8 cellular contexts compared by ENCODE assay signal in genomic region chr11:120953230-120953558, GRCh38.
"Had no signal": no experiment of that assay in that cellular context is flagged by ENCODE, and none has a peak within 500 bp of the region (broad histone marks: within the 10 kb centered on the region; RNA-seq: fewer than 3 reads in every experiment).

No MANE protein-coding gene starts in this region.

- H3K4me3 Mint-ChIP-seq: activated CD4-positive, alpha-beta T cell treated with anti-CD3 and anti-CD28 coated beads, Interleukin-2, amount 10 ng/mL, durations not matched to agents 7 days and 5 days; activated T-helper 1 cell treated with anti-CD3 and anti-CD28 coated beads, Interleukin-12 subunit alpha, Interleukin-12 subunit beta, Interleukin-2, Interleukin-4 antibody, amounts not matched to agents 30 ng/mL and 10 ng/mL and 1 ng/mL, durations not matched to agents 14 hours and 24 hours and 36 hours had no signal

- H3K27ac Mint-ChIP-seq: activated CD4-positive, alpha-beta T cell treated with anti-CD3 and anti-CD28 coated beads, Interleukin-2, amount 10 ng/mL, durations not matched to agents 7 days and 5 days; activated T-helper 1 cell treated with anti-CD3 and anti-CD28 coated beads, Interleukin-12 subunit alpha, Interleukin-12 subunit beta, Interleukin-2, Interleukin-4 antibody, amounts not matched to agents 30 ng/mL and 10 ng/mL and 1 ng/mL, durations not matched to agents 14 hours and 24 hours and 36 hours; T-helper 2 cell treated with Interferon-gamma antibody and Interleukin-4, amounts not matched to agents 5 μg/mL and 100 μg/mL, for 36 hours had no signal

- H3K36me3 ChIP-seq: lower lobe of right lung, suprapubic skin had no signal

- DNase-seq: cerebellar nuclear complex had no signal

- H3K36me3 Mint-ChIP-seq: naive B cell had no signal

- H3K9me3 ChIP-seq: lower lobe of right lung, suprapubic skin had no signal

- H3K27ac ChIP-seq: lower lobe of right lung, suprapubic skin had no signal

- H3K9me3 Mint-ChIP-seq: activated CD4-positive, alpha-beta T cell treated with anti-CD3 and anti-CD28 coated beads, Interleukin-2, amount 10 ng/mL, durations not matched to agents 7 days and 5 days; activated T-helper 1 cell treated with anti-CD3 and anti-CD28 coated beads, Interleukin-12 subunit alpha, Interleukin-12 subunit beta, Interleukin-2, Interleukin-4 antibody, amounts not matched to agents 30 ng/mL and 10 ng/mL and 1 ng/mL, durations not matched to agents 14 hours and 24 hours and 36 hours; naive B cell; stimulated activated naive CD8-positive, alpha-beta T cell treated with anti-CD3 and anti-CD28 coated beads, Interleukin-15, Interleukin-2, amounts not matched to agents 100 ng/mL and 50 ng/mL, for 24 hours; T-helper 2 cell treated with Interferon-gamma antibody and Interleukin-4, amounts not matched to agents 5 μg/mL and 100 μg/mL, for 36 hours had no signal
